Comparison of ENCODE assay signal across 10 cellular contexts in the genomic region with DNA sequence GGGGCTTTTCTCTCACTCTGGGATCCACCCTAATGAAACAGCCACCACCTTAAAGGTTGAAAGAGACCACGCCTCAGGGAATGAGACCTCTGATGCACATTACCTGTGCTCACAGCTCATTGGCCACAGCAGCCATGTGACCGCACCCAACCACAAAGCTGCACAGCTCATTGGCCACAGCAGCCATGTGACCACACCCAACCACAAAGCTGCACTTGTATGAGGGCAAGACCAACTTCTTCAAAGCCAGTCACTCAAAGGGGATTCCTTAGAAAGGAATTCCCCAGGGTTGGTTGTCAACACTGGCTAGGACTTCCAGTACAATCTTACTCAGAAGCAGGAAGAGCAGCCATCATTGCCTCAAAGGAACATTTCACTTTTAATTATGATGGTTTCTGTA. TPM values are rescaled to one million over a fixed set of nuclear protein-coding genes. Genes with fewer than 3 reads are reported as not detected.
A peak's percentile ranks its signal among the peaks of the same experiment; 100 is the strongest.
DNase-seq lines count a peak whose midpoint lies in the region; ATAC-seq and TF ChIP-seq lines count a peak whose summit lies in the region.
"Had no signal": no experiment of that assay in that cellular context is flagged by ENCODE, and none has a peak within 500 bp of the region (broad histone marks: within the 10 kb centered on the region; RNA-seq: fewer than 3 reads in every experiment).

No MANE protein-coding gene starts in this region.

- TF ChIP-seq EP300 in sigmoid colon (IDR thresholded peaks at IDR 0.05): no peak

- peaks cover 0 to 8% (median 4%) of the 10 kb centered on the region in 4 donors for H3K9me3 ChIP-seq in sigmoid colon

- no peaks in the 10 kb centered on the region for H3K27me3 ChIP-seq in sigmoid colon

- 91 to 94% methylated on average over 2 of the region's 2 CpGs for WGBS in sigmoid colon, 2 donors

- TF ChIP-seq POLR2A in sigmoid colon (IDR thresholded peaks at IDR 0.05): no peak

- TF ChIP-seq CTCF in sigmoid colon (IDR thresholded peaks at IDR 0.05): no peak

- no peak overlapping the region for H3K4me3 ChIP-seq in sigmoid colon

- no peak overlapping the region for H3K27ac ChIP-seq in sigmoid colon

- intact Hi-C loops in sigmoid colon (cut with DNase I): loop anchor here (10.0 kb wide), 1 partner anchor 45 kb away; no protein-coding TSS in a partner anchor

- ATAC-seq in GM19351 (IDR thresholded peaks at IDR 0.05; ENCODE audit: unreplicated experiment) (peak; percentile 63), left lobe of liver (no peak), GM19463 (IDR thresholded peaks at IDR 0.05; ENCODE audit: unreplicated experiment) (no peak)

- no peaks in the 10 kb centered on the region for H3K36me3 ChIP-seq in sigmoid colon

- DNase-seq in A172 (ENCODE audit: low spot score): peak; percentile 18
- DNase-seq in activated CD4-positive, alpha-beta T cell treated with anti-CD3 and anti-CD28 coated beads, Interleukin-2, amount 50 U/mL, for 1 hour: peak; percentile 35
- DNase-seq in left lobe of liver (ENCODE audit: low spot score): peak; percentile 39
- no peak for DNase-seq in DMS114 treated with DMSO at 0.1 percent for 48 hours (lab: John Stamatoyannopoulos, UW; ENCODE audit: unreplicated experiment)
- no peak for DNase-seq in NCI-H524 (lab: John Stamatoyannopoulos, UW)
- DNase-seq in sigmoid colon: no peak
- DNase-seq: C1 segment of cervical spinal cord, NCI-H226 had no signal

- no peaks in the 10 kb centered on the region for H3K4me1 ChIP-seq in sigmoid colon

RNA-seq across cellular contexts. Expression of a gene that starts 43.6 kb away (rescaled TPM):
- not detected in 2 replicates for total RNA-seq in A172 (2014; rRNA removed; shearing (Covaris generic))
- 3.9 TPM for total RNA-seq in left lobe of liver
- total RNA-seq in sigmoid colon: 100 to 1,000 TPM in 1 of 4 donors, 10 to 100 TPM in 3; 71.6 to 102 (median 83.2) TPM
- 100 to 1,000 TPM; 103 to 433 (median 184) TPM for polyA plus RNA-seq in sigmoid colon

Comparison
In these comparisons a context has a peak if more than half of its experiments do, and no peak if none do; other contexts are left out.
1. DNase-seq: peak in A172 (single experiment), activated CD4-positive, alpha-beta T cell treated with anti-CD3 and anti-CD28 coated beads, Interleukin-2, amount 50 U/mL, for 1 hour (single experiment) and left lobe of liver (single experiment); none in DMS114 treated with DMSO at 0.1 percent for 48 hours (single experiment), NCI-H524 (0 of 2) and sigmoid colon (single experiment).
2. RNA of a gene that starts 43.6 kb away (total RNA-seq): 71.6 to 102 TPM in sigmoid colon; 3.9 TPM in left lobe of liver (single experiment) and not detected in A172; every median in the first group is over 10 times any median in the second.